In genomic region chr12:117574655-117575054, GRCh38 we compare ENCODE assay signal across 35 cellular contexts.
"Had no signal": no experiment of that assay in that cellular context is flagged by ENCODE, and none has a peak within 500 bp of the region (broad histone marks: within the 10 kb centered on the region; RNA-seq: fewer than 3 reads in every experiment).

No MANE protein-coding gene starts in this region.

- H3K36me3 ChIP-seq: MG63 had no signal

- H3K4me3 ChIP-seq: MG63 had no signal

- H3K27me3 ChIP-seq: MG63 had no signal

- H3K9me3 ChIP-seq: MG63 had no signal

- DNase-seq: Kasumi-1, MG63, MM.1S, MV-4-11, NCI-H1048, NCI-H1092, NCI-H1092 treated with DMSO at 0.1 percent for 48 hours, NCI-H1105, NCI-H1105 treated with DMSO at 0.1 percent for 48 hours, NCI-H1417, NCI-H1417 treated with DMSO at 0.1 percent for 48 hours, NCI-H1436, NCI-H1436 treated with DMSO at 0.1 percent for 48 hours, NCI-H146, NCI-H1694, NCI-H1694 treated with DMSO at 0.1 percent for 48 hours, NCI-H187, NCI-H187 treated with DMSO at 0.1 percent for 48 hours, NCI-H1930, NCI-H2029, NCI-H2029 treated with DMSO at 0.1 percent for 48 hours, NCI-H2081, NCI-H2081 treated with DMSO at 0.1 percent for 48 hours, NCI-H2107, NCI-H2171, NCI-H2171 treated with DMSO at 0.1 percent for 48 hours, NCI-H2227 treated with DMSO at 0.1 percent for 48 hours, NCI-H226, NCI-H345, NCI-H446, NCI-H446 treated with DMSO at 0.1 percent for 48 hours, NCI-H510A, NCI-H510A treated with DMSO at 0.1 percent for 48 hours, NCI-H524, NCI-H524 treated with DMSO at 0.1 percent for 48 hours had no signal
